19 cellular contexts compared by ENCODE assay signal in genomic region chr17:71484546-71484945, GRCh38.
"Had no signal": no experiment of that assay in that cellular context is flagged by ENCODE, and none has a peak within 500 bp of the region (broad histone marks: within the 10 kb centered on the region; RNA-seq: fewer than 3 reads in every experiment).

No MANE protein-coding gene starts in this region.

- H3K9me3 ChIP-seq: SJSA1 had no signal

- H3K27ac ChIP-seq: HL-60, SJSA1, SK-N-MC had no signal

- H3K4me3 ChIP-seq: SJSA1, SK-N-MC had no signal

- H3K36me3 ChIP-seq: SJSA1 had no signal

- H3K27me3 ChIP-seq: SJSA1 had no signal

- H3K4me1 ChIP-seq: SJSA1 had no signal

- DNase-seq: KBM-7, MV-4-11, NCI-H1048, NCI-H1105, NCI-H1417, NCI-H1436 treated with DMSO at 0.1 percent for 48 hours, NCI-H1694, NCI-H187 treated with DMSO at 0.1 percent for 48 hours, NCI-H2029 treated with DMSO at 0.1 percent for 48 hours, NCI-H2171 treated with DMSO at 0.1 percent for 48 hours, NCI-H524, NCI-H526 treated with DMSO at 0.1 percent for 48 hours, NCI-H748 treated with DMSO at 0.1 percent for 48 hours, Right ventricle myocardium superior, RPMI8226, SIG-M5 had no signal
